12 cellular contexts compared by ENCODE assay signal in genomic region chr9:135804588-135805421, GRCh38.
DNase-seq lines count a peak whose midpoint lies in the region; ATAC-seq, FAIRE-seq and TF ChIP-seq lines count a peak whose summit lies in the region.
"Had no signal": no experiment of that assay in that cellular context is flagged by ENCODE, and none has a peak within 500 bp of the region (broad histone marks: within the 10 kb centered on the region; RNA-seq: fewer than 3 reads in every experiment).

No MANE protein-coding gene starts in this region.

- H3K4me3 ChIP-seq in WERI-Rb-1 (ENCODE audit: low read depth, low read length): no peak overlapping the region
- H3K4me3 ChIP-seq in upper lobe of right lung: no peak overlapping the region
- H3K4me3 ChIP-seq: transverse colon had no signal

- H3K36me3 Mint-ChIP-seq in activated naive CD8-positive, alpha-beta T cell treated with anti-CD3 and anti-CD28 coated beads, Interleukin-2, amount 50 U/mL, for 24 hours (ENCODE audit: low read depth): peaks cover 3% of the 10 kb centered on the region
- H3K36me3 Mint-ChIP-seq in activated naive CD8-positive, alpha-beta T cell treated with anti-CD3 and anti-CD28 coated beads for 36 hours: no peaks in the 10 kb centered on the region

- FAIRE-seq in GM12892 (lab: Jason Lieb, UNC): no peak
- FAIRE-seq: TTC549 had no signal

- peaks cover 6% of the 10 kb centered on the region for H3K4me1 Mint-ChIP-seq in activated naive CD8-positive, alpha-beta T cell treated with anti-CD3 and anti-CD28 coated beads, Interleukin-2, amount 50 U/mL, for 24 hours
- H3K4me1 Mint-ChIP-seq in activated naive CD8-positive, alpha-beta T cell treated with anti-CD3 and anti-CD28 coated beads for 36 hours: peaks cover 4% of the 10 kb centered on the region

- no peak overlapping the region for H3K27ac Mint-ChIP-seq in activated naive CD8-positive, alpha-beta T cell treated with anti-CD3 and anti-CD28 coated beads, Interleukin-2, amount 50 U/mL, for 24 hours
- no peak overlapping the region for H3K27ac Mint-ChIP-seq in activated naive CD8-positive, alpha-beta T cell treated with anti-CD3 and anti-CD28 coated beads for 36 hours

- H3K9me3 Mint-ChIP-seq in activated naive CD8-positive, alpha-beta T cell treated with anti-CD3 and anti-CD28 coated beads, Interleukin-2, amount 50 U/mL, for 24 hours: no peaks in the 10 kb centered on the region
- H3K9me3 Mint-ChIP-seq in activated naive CD8-positive, alpha-beta T cell treated with anti-CD3 and anti-CD28 coated beads for 36 hours: no peaks in the 10 kb centered on the region

- H3K27ac ChIP-seq in WERI-Rb-1 (no peak overlapping the region), upper lobe of right lung (no peak overlapping the region)
- H3K27ac ChIP-seq: transverse colon had no signal

- H3K27me3 ChIP-seq in WERI-Rb-1 (ENCODE audit: insufficient read depth, low read depth, severe bottlenecking): no peaks in the 10 kb centered on the region
- H3K27me3 ChIP-seq in upper lobe of right lung: no peaks in the 10 kb centered on the region
- H3K27me3 ChIP-seq: transverse colon had no signal

- intact Hi-C loops in upper lobe of right lung (cut with DNase I): no loop called here

- no peak overlapping the region for H3K4me3 Mint-ChIP-seq in activated naive CD8-positive, alpha-beta T cell treated with anti-CD3 and anti-CD28 coated beads, Interleukin-2, amount 50 U/mL, for 24 hours
- H3K4me3 Mint-ChIP-seq in activated naive CD8-positive, alpha-beta T cell treated with anti-CD3 and anti-CD28 coated beads for 36 hours: no peak overlapping the region

- DNase-seq in activated naive CD8-positive, alpha-beta T cell treated with anti-CD3 and anti-CD28 coated beads, Interleukin-2, amount 50 U/mL, for 24 hours: no peak
- no peak for DNase-seq in activated naive CD8-positive, alpha-beta T cell treated with anti-CD3 and anti-CD28 coated beads for 36 hours
- DNase-seq in WERI-Rb-1 (no peak), iPS-NIHi7 (ENCODE audit: extremely low spot score) (peak; percentile 67), upper lobe of right lung (no peak), NCI-H446 treated with DMSO at 0.1 percent for 48 hours (lab: John Stamatoyannopoulos, UW) (no peak), GM12892 (ENCODE audit: insufficient read length) (no peak)
- DNase-seq: effector CD4-positive, alpha-beta T cell; transverse colon had no signal

- H3K4me1 ChIP-seq in upper lobe of right lung: no peaks in the 10 kb centered on the region
- H3K4me1 ChIP-seq: transverse colon had no signal

- TF ChIP-seq POLR2A in GM12892 (IDR thresholded peaks at IDR 0.05; ENCODE audit: low read depth, low read length): no peak

- H3K9me3 ChIP-seq in WERI-Rb-1 (ENCODE audit: severe bottlenecking): peaks cover 3% of the 10 kb centered on the region
- H3K9me3 ChIP-seq in upper lobe of right lung: no peaks in the 10 kb centered on the region
- H3K9me3 ChIP-seq: transverse colon had no signal

- peak; percentile 48; the same call in 1 of the 2 replicates for TF ChIP-seq CTCF in WERI-Rb-1 (IDR thresholded peaks at IDR 0.05; ENCODE audit: low read depth, low read length)
- no peak for TF ChIP-seq CTCF in upper lobe of right lung (IDR thresholded peaks at IDR 0.05)

- H3K36me3 ChIP-seq in WERI-Rb-1 (peaks cover 13% of the 10 kb centered on the region), upper lobe of right lung (peaks cover 4% of the 10 kb centered on the region)
- H3K36me3 ChIP-seq: transverse colon had no signal

- ATAC-seq in activated naive CD8-positive, alpha-beta T cell treated with anti-CD3 and anti-CD28 coated beads, Interleukin-2, amount 50 U/mL, for 24 hours: peak; percentile 9
- ATAC-seq in upper lobe of right lung: peak; percentile 30
- no peak for ATAC-seq in HG03442 (IDR thresholded peaks at IDR 0.05; ENCODE audit: unreplicated experiment)
- ATAC-seq: left lobe of liver had no signal

- H3K27me3 Mint-ChIP-seq in activated naive CD8-positive, alpha-beta T cell treated with anti-CD3 and anti-CD28 coated beads, Interleukin-2, amount 50 U/mL, for 24 hours: no peaks in the 10 kb centered on the region
- no peaks in the 10 kb centered on the region for H3K27me3 Mint-ChIP-seq in activated naive CD8-positive, alpha-beta T cell treated with anti-CD3 and anti-CD28 coated beads for 36 hours
